In genomic region chr4:108651068-108651794, GRCh38 we compare ENCODE assay signal across 8 cellular contexts. TPM values are rescaled to one million over a fixed set of nuclear protein-coding genes. Genes with fewer than 3 reads are reported as not detected.
DNase-seq lines count a peak whose midpoint lies in the region; ATAC-seq and TF ChIP-seq lines count a peak whose summit lies in the region.

No MANE protein-coding gene starts in this region.

- H3K27ac Mint-ChIP-seq in stimulated activated naive CD8-positive, alpha-beta T cell treated with anti-CD3 and anti-CD28 coated beads, Interleukin-15, Interleukin-2, amounts not matched to agents 100 ng/mL and 50 ng/mL, for 24 hours: peak overlapping the region; percentile 92

- no peak for DNase-seq in stimulated activated naive CD8-positive, alpha-beta T cell treated with anti-CD3 and anti-CD28 coated beads, Interleukin-15, Interleukin-2, amounts not matched to agents 100 U/mL and 50 U/mL, for 24 hours
- DNase-seq in NB4 (ENCODE audit: low read depth): peak; percentile 66
- DNase-seq in brain microvascular endothelial cell: peak; percentile 63
- DNase-seq in left kidney (ENCODE audit: low read depth, low spot score): peak; percentile 37
- DNase-seq in suprapubic skin (ENCODE audit: low spot score in 2 of 2): no peak
- DNase-seq in anterior cingulate cortex (lab: John Stamatoyannopoulos, UW): no peak

- H3K36me3 Mint-ChIP-seq in stimulated activated naive CD8-positive, alpha-beta T cell treated with anti-CD3 and anti-CD28 coated beads, Interleukin-15, Interleukin-2, amounts not matched to agents 100 ng/mL and 50 ng/mL, for 24 hours (ENCODE audit: low read depth): peaks cover 28% of the 10 kb centered on the region

- H3K4me3 ChIP-seq in NB4 (ENCODE audit: low read depth, low read length) (peak overlapping the region; percentile 100), brain microvascular endothelial cell (ENCODE audit: low read depth, low read length) (peak overlapping the region; percentile 91), suprapubic skin (peak overlapping the region; percentile 90)

- H3K27me3 ChIP-seq in brain microvascular endothelial cell (replicated peaks) (no peaks in the 10 kb centered on the region), suprapubic skin (no peaks in the 10 kb centered on the region)

- H3K4me1 ChIP-seq in suprapubic skin: peaks cover 28% of the 10 kb centered on the region

- no peaks in the 10 kb centered on the region for H3K9me3 Mint-ChIP-seq in stimulated activated naive CD8-positive, alpha-beta T cell treated with anti-CD3 and anti-CD28 coated beads, Interleukin-15, Interleukin-2, amounts not matched to agents 100 ng/mL and 50 ng/mL, for 24 hours

- no peaks in the 10 kb centered on the region for H3K27me3 Mint-ChIP-seq in stimulated activated naive CD8-positive, alpha-beta T cell treated with anti-CD3 and anti-CD28 coated beads, Interleukin-15, Interleukin-2, amounts not matched to agents 100 ng/mL and 50 ng/mL, for 24 hours

- peak overlapping the region; percentile 94 for H3K4me3 Mint-ChIP-seq in stimulated activated naive CD8-positive, alpha-beta T cell treated with anti-CD3 and anti-CD28 coated beads, Interleukin-15, Interleukin-2, amounts not matched to agents 100 ng/mL and 50 ng/mL, for 24 hours

- peak overlapping the region; percentile 98 for H3K27ac ChIP-seq in brain microvascular endothelial cell
- H3K27ac ChIP-seq in suprapubic skin: peak overlapping the region; percentile 92

- H3K36me3 ChIP-seq in brain microvascular endothelial cell (replicated peaks) (peaks cover 10% of the 10 kb centered on the region), suprapubic skin (peaks cover under 1% of the 10 kb centered on the region)

- 4% methylated on average over 8 of the region's 8 CpGs for WGBS in suprapubic skin

- TF ChIP-seq POLR2A in NB4 (IDR thresholded peaks at IDR 0.05; ENCODE audit: extremely low read depth, insufficient read length) (no peak), suprapubic skin (IDR thresholded peaks at IDR 0.05) (no peak)

- ATAC-seq in stimulated activated naive CD8-positive, alpha-beta T cell treated with anti-CD3 and anti-CD28 coated beads, Interleukin-15, Interleukin-2, amounts not matched to agents 100 U/mL and 50 U/mL, for 24 hours: no peak
- no peak for ATAC-seq in HG03025 (IDR thresholded peaks at IDR 0.05; ENCODE audit: low FRiP score, unreplicated experiment)

- TF ChIP-seq EP300 in suprapubic skin (IDR thresholded peaks at IDR 0.05): no peak

- peaks cover 35% of the 10 kb centered on the region for H3K4me1 Mint-ChIP-seq in stimulated activated naive CD8-positive, alpha-beta T cell treated with anti-CD3 and anti-CD28 coated beads, Interleukin-15, Interleukin-2, amounts not matched to agents 100 ng/mL and 50 ng/mL, for 24 hours (ENCODE audit: low read depth)

- in situ Hi-C loops in brain microvascular endothelial cell (cut with HindIII; ENCODE audit: low pct_ligation_motif_present, low sequenced_read_pairs): no loop called here

- TF ChIP-seq CTCF in NB4 (IDR thresholded peaks at IDR 0.05; ENCODE audit: low read depth, low read length): no peak
- no peak for TF ChIP-seq CTCF in brain microvascular endothelial cell (IDR thresholded peaks at IDR 0.05; ENCODE audit: low read depth, low read length, missing control alignments)
- no peak for TF ChIP-seq CTCF in suprapubic skin (IDR thresholded peaks at IDR 0.05)

- no peaks in the 10 kb centered on the region for H3K9me3 ChIP-seq in suprapubic skin

RNA-seq across cellular contexts. Expression of gene OSTC, which starts 0.8 kb away (rescaled TPM):
- total RNA-seq in suprapubic skin: 10 to 100 TPM; 23.7 to 60.2 (median 39.4) TPM

RNA-seq across cellular contexts. Expression of gene RPL34, which starts 30.9 kb away (rescaled TPM):
- total RNA-seq in suprapubic skin: 1,000 to 10,000 TPM in 2 of 4 donors, 100 to 1,000 TPM in 2; 704 to 1,066 (median 979) TPM

Comparison
In these comparisons a context has a peak if more than half of its experiments do, and no peak if none do; other contexts are left out.
1. DNase-seq: peak in NB4 (single experiment), brain microvascular endothelial cell (single experiment) and left kidney (single experiment); none in stimulated activated naive CD8-positive, alpha-beta T cell treated with anti-CD3 and anti-CD28 coated beads, Interleukin-15, Interleukin-2, amounts not matched to agents 100 U/mL and 50 U/mL, for 24 hours (single experiment), suprapubic skin (0 of 2) and anterior cingulate cortex (0 of 58).
2. Peak in every context shown above with its lines, with median percentiles within 50 percentile points of each other: H3K4me3 ChIP-seq.